In genomic region chr13:65789815-65790214, GRCh38 we compare ENCODE assay signal across 23 cellular contexts.
A peak's percentile ranks its signal among the peaks of the same experiment; 100 is the strongest.
DNase-seq lines count a peak whose midpoint lies in the region; ATAC-seq and TF ChIP-seq lines count a peak whose summit lies in the region.
"Had no signal": no experiment of that assay in that cellular context is flagged by ENCODE, and none has a peak within 500 bp of the region (broad histone marks: within the 10 kb centered on the region; RNA-seq: fewer than 3 reads in every experiment).

No MANE protein-coding gene starts in this region.

- H3K36me3 ChIP-seq in tibial artery = no peaks in the 10 kb centered on the region
- no peaks in the 10 kb centered on the region for H3K36me3 ChIP-seq in ovary
- H3K36me3 ChIP-seq in gastroesophageal sphincter = no peaks in the 10 kb centered on the region
- H3K36me3 ChIP-seq: ascending aorta had no signal

- POLR2A ChIA-PET in RWPE1 (lab: Yijun Ruan, JAX; ENCODE audit: low non-redundant PET) = no interaction called here

- TF ChIP-seq CTCF in RWPE1 (conservative IDR thresholded peaks at IDR 0.05; ENCODE audit: low read depth) (no peak), tibial artery (IDR thresholded peaks at IDR 0.05) (no peak), ovary (IDR thresholded peaks at IDR 0.05) (no peak), gastroesophageal sphincter (IDR thresholded peaks at IDR 0.05) (no peak)

- TF ChIP-seq POLR2A in ovary (IDR thresholded peaks at IDR 0.05) = no peak
- no peak for TF ChIP-seq POLR2A in gastroesophageal sphincter (IDR thresholded peaks at IDR 0.05)

- H3K9me3 ChIP-seq in tibial artery (no peaks in the 10 kb centered on the region), ovary (no peaks in the 10 kb centered on the region), gastroesophageal sphincter (no peaks in the 10 kb centered on the region)
- H3K9me3 ChIP-seq: ascending aorta had no signal

- no peaks in the 10 kb centered on the region for H3K27me3 ChIP-seq in tibial artery
- H3K27me3 ChIP-seq in ovary = no peaks in the 10 kb centered on the region
- H3K27me3 ChIP-seq in gastroesophageal sphincter = no peaks in the 10 kb centered on the region
- H3K27me3 ChIP-seq: ascending aorta had no signal

- no peak overlapping the region for H3K27ac ChIP-seq in RWPE1
- no peak overlapping the region for H3K27ac ChIP-seq in tibial artery
- H3K27ac ChIP-seq in ovary = no peak overlapping the region
- H3K27ac ChIP-seq in gastroesophageal sphincter = no peak overlapping the region
- H3K27ac ChIP-seq: ascending aorta had no signal

- intact Hi-C loops in tibial artery (cut with DNase I; ENCODE audit: low total_unique reads) (no loop called here), ovary (cut with DNase I) (no loop called here)

- no peak for ATAC-seq in gastroesophageal sphincter
- ATAC-seq: CD8-positive, alpha-beta T cell; WTC11 had no signal

- TF ChIP-seq EP300 in ovary (IDR thresholded peaks at IDR 0.05) = no peak
- no peak for TF ChIP-seq EP300 in gastroesophageal sphincter (IDR thresholded peaks at IDR 0.05)

- DNase-seq in A172 (ENCODE audit: low spot score) (peak; percentile 29), GM04504 (ENCODE audit: low read depth) (peak; percentile 9), RWPE1 (ENCODE audit: low spot score) (peak; percentile 1), fibroblast of peridontal ligament (ENCODE audit: extremely low read depth) (peak; percentile 66), tibial artery (no peak), ovary (no peak), NCI-H82 treated with DMSO at 0.1 percent for 48 hours (lab: John Stamatoyannopoulos, UW; ENCODE audit: unreplicated experiment) (no peak)
- DNase-seq: activated CD4-positive, alpha-beta memory T cell treated with anti-CD3 and anti-CD28 coated beads, Interleukin-2, amount 10 ng/mL, durations not matched to agents 7 days and 5 days; activated naive CD4-positive, alpha-beta T cell treated with anti-CD3 and anti-CD28 coated beads for 36 hours; activated T-cell treated with anti-CD3 and anti-CD28 coated beads, Interleukin-2, amount 50 U/mL, for 1 hour; CD8-positive, alpha-beta T cell; DND-41; endodermal cell; foreskin melanocyte; NCI-H1092; NCI-H526 treated with DMSO at 0.1 percent for 48 hours; posterior cingulate gyrus; SIG-M5; small intestine; stimulated activated CD4-positive, alpha-beta T cell treated with anti-CD3 and anti-CD28 coated beads, Interleukin-4, amount 100 ng/mL, for 1 hour had no signal

- WGBS in ovary, 3 donors = 19 to 26% (median 23%) methylated on average over 1 of the region's 1 CpG
- 0 to 36% methylated on average over 1 of the region's 1 CpG for WGBS in gastroesophageal sphincter (ENCODE audit: low coverage in 1 of 2), 2 donors

- CTCF ChIA-PET in RWPE1 (lab: Yijun Ruan, JAX) = no interaction called here

- no peaks in the 10 kb centered on the region for H3K4me1 ChIP-seq in tibial artery
- H3K4me1 ChIP-seq in ovary (ENCODE audit: insufficient read depth) = no peaks in the 10 kb centered on the region
- H3K4me1 ChIP-seq in gastroesophageal sphincter = no peaks in the 10 kb centered on the region
- H3K4me1 ChIP-seq: ascending aorta had no signal

- H3K4me3 ChIP-seq in tibial artery = no peak overlapping the region
- no peak overlapping the region for H3K4me3 ChIP-seq in ovary
- H3K4me3 ChIP-seq in gastroesophageal sphincter = no peak overlapping the region
- H3K4me3 ChIP-seq: ascending aorta had no signal

Comparison
In these comparisons a context has a peak if more than half of its experiments do, and no peak if none do; other contexts are left out.
1. DNase-seq: peak in A172 (single experiment), GM04504 (single experiment), RWPE1 (single experiment) and fibroblast of peridontal ligament (single experiment); none in tibial artery (0 of 2), ovary (0 of 5) and NCI-H82 treated with DMSO at 0.1 percent for 48 hours (single experiment).